ENCODE assay signal across 8 cellular contexts in the genomic region with DNA sequence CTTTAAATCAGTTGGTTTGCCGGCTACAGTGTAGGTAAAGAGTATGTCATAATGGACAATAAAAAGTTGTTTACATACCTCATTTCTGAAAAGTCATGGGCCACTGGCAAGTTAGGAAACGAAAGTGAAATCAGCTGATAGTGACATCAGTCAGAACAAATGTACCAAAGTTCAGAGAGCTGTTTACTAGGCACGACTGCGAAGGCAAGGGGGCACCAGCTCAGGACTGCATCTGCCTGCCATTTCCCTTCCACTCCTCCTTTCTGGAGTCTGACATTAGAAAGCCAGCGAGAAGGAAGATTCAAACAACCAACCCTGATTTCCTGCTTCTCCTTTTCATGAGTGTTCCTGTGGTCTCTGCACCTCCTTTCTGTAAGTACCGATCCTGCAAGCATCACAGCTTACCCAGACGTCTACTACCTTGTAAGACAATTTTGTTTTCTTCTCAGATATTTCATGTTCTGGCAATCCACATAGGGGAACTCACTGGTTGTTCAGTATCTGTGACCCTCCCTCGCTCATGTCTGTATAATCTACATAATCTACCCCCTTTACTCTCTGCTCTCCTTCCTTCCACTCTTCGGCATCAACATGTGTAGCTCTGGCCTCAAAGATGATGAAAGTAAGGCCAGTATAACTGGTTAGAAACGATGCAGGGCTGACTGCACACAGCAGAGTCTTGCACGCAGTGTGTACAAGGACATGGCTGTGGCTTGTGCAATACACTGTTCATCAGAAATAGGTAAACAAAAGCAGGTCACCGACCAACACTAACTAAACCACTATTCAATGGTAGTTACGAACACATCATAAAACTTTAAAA. TPM values are rescaled to one million over a fixed set of nuclear protein-coding genes. Genes with fewer than 3 reads are reported as not detected.
DNase-seq lines count a peak whose midpoint lies in the region; ATAC-seq and TF ChIP-seq lines count a peak whose summit lies in the region.

Gene TMEM140, plus strand, starts transcription at position 174 of the 823 bp plus-strand sequence. CDS start 16,370 bp downstream, outside the sequence.

- TF ChIP-seq POLR2A in esophagus muscularis mucosa (IDR thresholded peaks at IDR 0.05; ENCODE audit: low read depth) = no peak

- CTCF ChIA-PET in activated CD8-positive, alpha-beta T cell treated with anti-CD3 and anti-CD28 coated beads, Interleukin-2, amount 10 ng/mL, durations not matched to agents 7 days and 5 days (lab: Charles Lee) = interaction anchor here (0.9 to 6.4 kb wide), 10 partner anchors 11 to 500 kb away, joined by 3 to 98 read pairs (median 4); partner anchors contain the start of genes AGBL3 and CYREN
- CTCF ChIA-PET in HEK293T (lab: Yijun Ruan, JAX) = no interaction called here

- H3K4me1 Mint-ChIP-seq in activated CD8-positive, alpha-beta T cell treated with anti-CD3 and anti-CD28 coated beads, Interleukin-2, amount 10 ng/mL, durations not matched to agents 7 days and 5 days (ENCODE audit: low read depth) = peaks cover 53% of the 10 kb centered on the region

- POLR2A ChIA-PET in activated CD8-positive, alpha-beta T cell treated with anti-CD3 and anti-CD28 coated beads, Interleukin-2, amount 10 ng/mL, durations not matched to agents 7 days and 5 days (lab: Charles Lee) = interaction anchor here (0.9 to 3.9 kb wide), 15 partner anchors 8 to 715 kb away, joined by 3 to 61 read pairs (median 6); partner anchors contain the start of genes AGBL3, CYREN and WDR91
- POLR2A ChIA-PET in HEK293T (lab: Yijun Ruan, JAX) = interaction anchor here (1.0 to 1.2 kb wide), 2 partner anchors 12 to 21 kb away, joined by 3 to 4 read pairs; no protein-coding TSS in a partner anchor

- TF ChIP-seq CTCF in esophagus muscularis mucosa (IDR thresholded peaks at IDR 0.05) (peak in 1 of 3 experiments; percentile 15), omental fat pad (IDR thresholded peaks at IDR 0.05) (no peak)

- DNase-seq in GDM1 (lab: John Stamatoyannopoulos, UW) = peak; percentile 15
- DNase-seq in activated CD8-positive, alpha-beta T cell treated with anti-CD3 and anti-CD28 coated beads, Interleukin-2, amount 10 ng/mL, durations not matched to agents 7 days and 5 days = peak; percentile 77
- DNase-seq in esophagus muscularis mucosa (ENCODE audit: extremely low spot score) = no peak
- DNase-seq in omental fat pad (ENCODE audit: low spot score) = no peak
- DNase-seq in NCI-H146 treated with DMSO at 0.1 percent for 48 hours (lab: John Stamatoyannopoulos, UW; ENCODE audit: unreplicated experiment) = no peak
- DNase-seq in HEK293T (ENCODE audit: extremely low spot score) = no peak

- 26% methylated on average over 13 of the region's 13 CpGs for WGBS in esophagus muscularis mucosa

- H3K36me3 Mint-ChIP-seq in activated CD8-positive, alpha-beta T cell treated with anti-CD3 and anti-CD28 coated beads, Interleukin-2, amount 10 ng/mL, durations not matched to agents 7 days and 5 days (ENCODE audit: low read depth) = peaks cover 34% of the 10 kb centered on the region

- no peaks in the 10 kb centered on the region for H3K27me3 Mint-ChIP-seq in activated CD8-positive, alpha-beta T cell treated with anti-CD3 and anti-CD28 coated beads, Interleukin-2, amount 10 ng/mL, durations not matched to agents 7 days and 5 days (ENCODE audit: low read depth)

- peak within 1 kb of the TSS; percentile 52 to 67 (median 58) for H3K4me3 ChIP-seq in esophagus muscularis mucosa

- H3K4me1 ChIP-seq in esophagus muscularis mucosa = peaks cover 30 to 45% (median 38%) of the 10 kb centered on the region in 4 donors

- peak; percentile 77 for ATAC-seq in GM21529 (IDR thresholded peaks at IDR 0.05; ENCODE audit: unreplicated experiment)
- ATAC-seq in activated CD8-positive, alpha-beta T cell treated with anti-CD3 and anti-CD28 coated beads, Interleukin-2, amount 10 ng/mL, durations not matched to agents 7 days and 5 days = peak; percentile 84
- ATAC-seq in omental fat pad (ENCODE audit: low FRiP score) = peak; percentile 83

- peaks cover 4% of the 10 kb centered on the region for H3K9me3 Mint-ChIP-seq in activated CD8-positive, alpha-beta T cell treated with anti-CD3 and anti-CD28 coated beads, Interleukin-2, amount 10 ng/mL, durations not matched to agents 7 days and 5 days (ENCODE audit: insufficient read depth)

- intact Hi-C loops in esophagus muscularis mucosa (cut with DNase I) = no loop called here

- H3K9me3 ChIP-seq in KOPT-K1 (ENCODE audit: insufficient read depth, low read length, poor library complexity, severe bottlenecking) (no peaks in the 10 kb centered on the region), esophagus muscularis mucosa (no peaks in the 10 kb centered on the region)

- H3K36me3 ChIP-seq in KOPT-K1 (ENCODE audit: insufficient read depth, low read length) (no peaks in the 10 kb centered on the region), esophagus muscularis mucosa (peaks cover 0 to 18% (median 5%) of the 10 kb centered on the region in 4 donors)

- H3K4me3 Mint-ChIP-seq in activated CD8-positive, alpha-beta T cell treated with anti-CD3 and anti-CD28 coated beads, Interleukin-2, amount 10 ng/mL, durations not matched to agents 7 days and 5 days = peak within 1 kb of the TSS; percentile 84

- peak within 1 kb of the TSS; percentile 50 for H3K27ac ChIP-seq in KOPT-K1 (ENCODE audit: low read depth, low read length, poor library complexity, severe bottlenecking)
- peak within 1 kb of the TSS; percentile 85 to 93 (median 90) for H3K27ac ChIP-seq in esophagus muscularis mucosa (replicated peaks in 1 of 4)

- no peak for TF ChIP-seq EP300 in esophagus muscularis mucosa (IDR thresholded peaks at IDR 0.05)

- no peaks in the 10 kb centered on the region for H3K27me3 ChIP-seq in esophagus muscularis mucosa

- peak within 1 kb of the TSS; percentile 95 for H3K27ac Mint-ChIP-seq in activated CD8-positive, alpha-beta T cell treated with anti-CD3 and anti-CD28 coated beads, Interleukin-2, amount 10 ng/mL, durations not matched to agents 7 days and 5 days

TF ChIP-seq in HEK293T, 16 proteins besides CTCF, POLR2A, EP300 and RAD21:
- no peak for TF ChIP-seq SP1 (IDR thresholded peaks at IDR 0.05)
- no peak for TF ChIP-seq TARDBP (IDR thresholded peaks at IDR 0.05)
- TF ChIP-seq L3MBTL2 (conservative IDR thresholded peaks at IDR 0.05) = no peak
- TF ChIP-seq, protein P1, sequence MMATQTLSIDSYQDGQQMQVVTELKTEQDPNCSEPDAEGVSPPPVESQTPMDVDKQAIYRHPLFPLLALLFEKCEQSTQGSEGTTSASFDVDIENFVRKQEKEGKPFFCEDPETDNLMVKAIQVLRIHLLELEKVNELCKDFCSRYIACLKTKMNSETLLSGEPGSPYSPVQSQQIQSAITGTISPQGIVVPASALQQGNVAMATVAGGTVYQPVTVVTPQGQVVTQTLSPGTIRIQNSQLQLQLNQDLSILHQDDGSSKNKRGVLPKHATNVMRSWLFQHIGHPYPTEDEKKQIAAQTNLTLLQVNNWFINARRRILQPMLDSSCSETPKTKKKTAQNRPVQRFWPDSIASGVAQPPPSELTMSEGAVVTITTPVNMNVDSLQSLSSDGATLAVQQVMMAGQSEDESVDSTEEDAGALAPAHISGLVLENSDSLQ (IDR thresholded peaks at IDR 0.05) = no peak

RNA-seq across cellular contexts. Expression of gene TMEM140, which starts in this region (rescaled TPM):
- total RNA-seq in activated CD8-positive, alpha-beta T cell treated with anti-CD3 and anti-CD28 coated beads, Interleukin-2, amount 10 ng/mL, durations not matched to agents 7 days and 5 days = 10 to 100 TPM; 12.6 to 12.7 TPM
- total RNA-seq in esophagus muscularis mucosa (10 to 100 TPM; 13.0 to 21.2 (median 17.1) TPM), omental fat pad (100 to 1,000 TPM in 1 of 4 donors, 10 to 100 TPM in 3; 25.9 to 106 (median 62.1) TPM)

Comparison
In these comparisons a context has a peak if more than half of its experiments do, and no peak if none do; other contexts are left out.
1. DNase-seq: peak in GDM1 (single experiment) and activated CD8-positive, alpha-beta T cell treated with anti-CD3 and anti-CD28 coated beads, Interleukin-2, amount 10 ng/mL, durations not matched to agents 7 days and 5 days (single experiment); none in esophagus muscularis mucosa (single experiment), omental fat pad (single experiment), NCI-H146 treated with DMSO at 0.1 percent for 48 hours (single experiment) and HEK293T (single experiment).
2. Peak in every context shown above with its lines, with median percentiles within 50 percentile points of each other: ATAC-seq.